ENCODE assay signal across 26 cellular contexts in genomic region chr20:61997891-61998290, GRCh38.
DNase-seq lines count a peak whose midpoint lies in the region; ATAC-seq, FAIRE-seq and TF ChIP-seq lines count a peak whose summit lies in the region.
"Had no signal": no experiment of that assay in that cellular context is flagged by ENCODE, and none has a peak within 500 bp of the region (broad histone marks: within the 10 kb centered on the region; RNA-seq: fewer than 3 reads in every experiment).

No MANE protein-coding gene starts in this region.

- H3K27me3 ChIP-seq in HepG2 (ENCODE audit: control insufficient read depth in 1 of 2, insufficient read depth in 2 of 2, low read length in 2 of 2) (no peaks in the 10 kb centered on the region), right lobe of liver (no peaks in the 10 kb centered on the region), GM23338 (ENCODE audit: insufficient read depth) (no peaks in the 10 kb centered on the region)

- no peaks in the 10 kb centered on the region for H3K9me2 ChIP-seq in GM23338 (ENCODE audit: insufficient read depth)

- FAIRE-seq in HepG2 (lab: Jason Lieb, UNC) (no peak), kidney (lab: Jason Lieb, UNC) (no peak)
- FAIRE-seq: A549, GM12878, GM12892, GM18507 had no signal

- H3K36me3 Mint-ChIP-seq in GM23338 (ENCODE audit: low read depth), result peaks cover 90% of the 10 kb centered on the region

- no peak overlapping the region for H3K4me3 Mint-ChIP-seq in GM23338
- H3K4me3 Mint-ChIP-seq: B cell; CD4-positive, alpha-beta memory T cell; CD4-positive, CD25-positive, alpha-beta regulatory T cell; CD8-positive, alpha-beta memory T cell had no signal

- no peak for TF ChIP-seq EP300 in HepG2 (IDR thresholded peaks at IDR 0.05; ENCODE audit: low read depth in 2 of 2, low read length in 2 of 2)
- TF ChIP-seq EP300 in HepG2 (CRISPR knock-in tag; IDR thresholded peaks at IDR 0.05; ENCODE audit: borderline replicate concordance), result no peak

- H3K4me1 ChIP-seq in HepG2 (ENCODE audit: insufficient read depth, low read length) (peaks cover 21% of the 10 kb centered on the region), right lobe of liver (no peaks in the 10 kb centered on the region), GM23338 (ENCODE audit: insufficient read depth) (no peaks in the 10 kb centered on the region), kidney (ENCODE audit: control insufficient read depth in 1 of 2, insufficient read depth in 1 of 2, low read depth in 1 of 2, low read length in 2 of 2) (no peaks in the 10 kb centered on the region)
- H3K4me1 ChIP-seq: A549 had no signal

- 60% methylated on average over 10 of the region's 10 CpGs for WGBS in HepG2 (ENCODE audit: low lambda C conversion rate)
- WGBS in right lobe of liver (ENCODE audit: insufficient coverage, low coverage, low lambda C conversion rate, missing lambda C conversion rate), result 61% methylated on average over 10 of the region's 10 CpGs

- no peaks in the 10 kb centered on the region for H3K79me2 ChIP-seq in HepG2 (ENCODE audit: insufficient read depth, low read length)
- no peaks in the 10 kb centered on the region for H3K79me2 ChIP-seq in GM23338 (replicated peaks; ENCODE audit: insufficient read depth)

- no peak overlapping the region for H3K4me3 ChIP-seq in HepG2 (replicated peaks in 1 of 3; ENCODE audit: insufficient read depth in 1 of 3, low read depth in 2 of 3, low read length in 3 of 3)
- no peak overlapping the region for H3K4me3 ChIP-seq in right lobe of liver
- no peak overlapping the region for H3K4me3 ChIP-seq in GM23338
- no peak overlapping the region for H3K4me3 ChIP-seq in kidney (ENCODE audit: low read length in 2 of 2)
- H3K4me3 ChIP-seq: A549, GM12878 had no signal

- TF ChIP-seq CTCF in HepG2 (CRISPR knock-in tag; IDR thresholded peaks at IDR 0.05) (no peak), right lobe of liver (IDR thresholded peaks at IDR 0.05) (no peak), GM23338 (conservative IDR thresholded peaks at IDR 0.05; ENCODE audit: low read depth in 2 of 2) (no peak), VCaP (conservative IDR thresholded peaks at IDR 0.05) (no peak), kidney (IDR thresholded peaks at IDR 0.05; ENCODE audit: borderline replicate concordance, extremely low read depth, insufficient read depth) (no peak)

- H3K9me3 Mint-ChIP-seq in GM23338, result no peaks in the 10 kb centered on the region; the same call in 2 of the 3 replicates

- TF ChIP-seq POLR2A in HepG2 (IDR thresholded peaks at IDR 0.05; ENCODE audit: insufficient read depth in 1 of 2, low read depth in 2 of 2, low read length in 2 of 2) (no peak), right lobe of liver (IDR thresholded peaks at IDR 0.05) (no peak)

- CTCF ChIA-PET in HepG2 (lab: Yijun Ruan, JAX; ENCODE audit: low intra/inter-chr PET ratio, low total read pairs), result no interaction called here

- no peak for TF ChIP-seq RAD21 in HepG2 (CRISPR knock-in tag; IDR thresholded peaks at IDR 0.05)

- intact Hi-C loops in HepG2 (cut with micrococcal nuclease; ENCODE audit: unreplicated experiment), result no loop called here
- intact Hi-C loops in right lobe of liver (cut with DNase I), result no loop called here
- intact Hi-C loops in kidney (cut with DNase I), result no loop called here

- DNase-seq in HepG2 (ENCODE audit: low spot score), result peak; percentile 40
- no peak for DNase-seq in right lobe of liver
- DNase-seq in GM23338 (ENCODE audit: low spot score), result no peak
- peak; percentile 11 for DNase-seq in kidney
- no peak for DNase-seq in CD1c-positive myeloid dendritic cell (ENCODE audit: extremely low spot score)
- DNase-seq in hepatic stellate cell (ENCODE audit: low spot score), result no peak
- DNase-seq: AML-193; CD4-positive, alpha-beta memory T cell; CD4-positive, CD25-positive, alpha-beta regulatory T cell; CD8-positive, alpha-beta memory T cell; COR-L47; DMS 273 treated with DMSO at 0.1 percent for 48 hours; DMS153; DMS53; DMS79; EL; GDM1 had no signal

- no peak; the same call in 2 of the 3 replicates for ATAC-seq in HepG2
- no peak for ATAC-seq in right lobe of liver
- ATAC-seq in GM23338, result no peak
- ATAC-seq in activated CD4-positive, CD25-positive, alpha-beta regulatory T cell treated with anti-CD3 and anti-CD28 coated beads, Interleukin-2, amount 50 U/mL, for 24 hours, result no peak
- ATAC-seq: GM12878 had no signal

- H3K27me3 Mint-ChIP-seq in GM23338 (ENCODE audit: insufficient read depth, low read depth, poor library complexity), result peaks cover 2% of the 10 kb centered on the region
- H3K27me3 Mint-ChIP-seq: B cell; CD4-positive, alpha-beta memory T cell; CD4-positive, CD25-positive, alpha-beta regulatory T cell; CD8-positive, alpha-beta memory T cell had no signal

- no peak overlapping the region for H3K27ac ChIP-seq in HepG2 (ENCODE audit: extremely low read length, insufficient read depth, low read length)
- no peak overlapping the region for H3K27ac ChIP-seq in right lobe of liver
- H3K27ac ChIP-seq in GM23338 (ENCODE audit: low read depth), result 0 out of 2 replicates have a peak overlapping the region, but pooled peaks have one; percentile 39
- peak overlapping the region; percentile 54 for H3K27ac ChIP-seq in VCaP
- H3K27ac ChIP-seq in kidney (ENCODE audit: low read depth in 2 of 2, low read length in 2 of 2), result no peak overlapping the region
- H3K27ac ChIP-seq: 22Rv1, A549, C4-2B had no signal

- H3K36me3 ChIP-seq in HepG2 (replicated peaks in 1 of 2; ENCODE audit: control insufficient read depth in 1 of 2, insufficient read depth in 2 of 2, low read length in 2 of 2), result peaks cover 46 to 87% of the 10 kb centered on the region in 2 experiments
- H3K36me3 ChIP-seq in right lobe of liver, result peaks cover 5 to 81% (median 23%) of the 10 kb centered on the region in 4 donors
- peaks cover 29% of the 10 kb centered on the region for H3K36me3 ChIP-seq in GM23338 (ENCODE audit: insufficient read depth)
- peaks cover 49 to 57% of the 10 kb centered on the region in 2 donors for H3K36me3 ChIP-seq in kidney (ENCODE audit: control insufficient read depth in 1 of 2, insufficient read depth in 2 of 2, low read length in 2 of 2)

- no peaks in the 10 kb centered on the region for H3K4me1 Mint-ChIP-seq in GM23338
- H3K4me1 Mint-ChIP-seq: CD4-positive, alpha-beta memory T cell; CD8-positive, alpha-beta memory T cell had no signal

- POLR2A ChIA-PET in HepG2 (lab: Yijun Ruan, JAX), result no interaction called here

- H4K20me1 ChIP-seq in HepG2 (ENCODE audit: insufficient read depth, low read length), result no peaks in the 10 kb centered on the region
- peaks cover 11% of the 10 kb centered on the region for H4K20me1 ChIP-seq in GM23338 (replicated peaks; ENCODE audit: insufficient read depth)

- H3K9ac ChIP-seq in HepG2 (ENCODE audit: insufficient read depth, low read depth, low read length) (no peak overlapping the region), kidney (ENCODE audit: low read length in 2 of 2) (no peak overlapping the region)

- no peaks in the 10 kb centered on the region for H3F3A ChIP-seq in GM23338 (replicated peaks; ENCODE audit: low read depth)

- in situ Hi-C loops in HepG2 (cut with HindIII; ENCODE audit: extremely low pct_ligation_motif_present, low pct_unique_long_range_greater_than_20kb), result no loop called here

- no peak overlapping the region; the same call in 1 of the 2 replicates for H3K4me2 ChIP-seq in HepG2 (ENCODE audit: low read depth, low read length)
- H3K4me2 ChIP-seq in GM23338, result no peak overlapping the region
- H3K4me2 ChIP-seq: A549 had no signal

- H3K9me3 ChIP-seq in HepG2 (ENCODE audit: low read length) (peaks cover under 1% of the 10 kb centered on the region; the same call in 1 of the 2 replicates), right lobe of liver (no peaks in the 10 kb centered on the region), kidney (ENCODE audit: control insufficient read depth in 1 of 2, low read length in 2 of 2) (no peaks in the 10 kb centered on the region)

- no peak overlapping the region for H2AFZ ChIP-seq in HepG2 (ENCODE audit: low read length)
- H2AFZ ChIP-seq in GM23338, result no peak overlapping the region

- no TSS peak for BruUV-seq in HepG2 (replicated peaks; lab: Mats Ljungman, UMichigan)

- no peak overlapping the region for H3K27ac Mint-ChIP-seq in GM23338
- H3K27ac Mint-ChIP-seq: B cell; CD4-positive, alpha-beta memory T cell; CD4-positive, CD25-positive, alpha-beta regulatory T cell had no signal

TF ChIP-seq in HepG2, 621 proteins besides CTCF, POLR2A, EP300 and RAD21 (continues in another document):
- 0 out of 2 replicates have a peak, but pooled peaks have one; percentile 24 for TF ChIP-seq ZGPAT (CRISPR knock-in tag; IDR thresholded peaks at IDR 0.05)
- TF ChIP-seq GATAD2A (CRISPR knock-in tag; IDR thresholded peaks at IDR 0.05), result peak; percentile 40; the same call in 1 of the 2 replicates
- no peak for TF ChIP-seq ZNF547 (CRISPR knock-in tag; IDR thresholded peaks at IDR 0.05)
- 0 out of 2 replicates have a peak, but pooled peaks have one; percentile 43 for TF ChIP-seq ZBTB38 (CRISPR knock-in tag; IDR thresholded peaks at IDR 0.05)

TF ChIP-seq in GM23338, 12 proteins besides CTCF, POLR2A, EP300 and RAD21 (continues in another document):
- TF ChIP-seq ZNF331 (CRISPR knock-in tag; IDR thresholded peaks at IDR 0.05; ENCODE audit: low read depth) (no peak), STAT1 (IDR thresholded peaks at IDR 0.05; ENCODE audit: unreplicated experiment) (no peak), REST (IDR thresholded peaks at IDR 0.05; ENCODE audit: unreplicated experiment) (no peak)

Comparison
In these comparisons a context has a peak if more than half of its experiments do, and no peak if none do; other contexts are left out.
1. DNase-seq: peak in HepG2 (single experiment) and kidney (single experiment); none in right lobe of liver (0 of 3), GM23338 (single experiment), CD1c-positive myeloid dendritic cell (single experiment) and hepatic stellate cell (single experiment).
2. H3K27ac ChIP-seq: peak in GM23338 (single experiment) and VCaP (single experiment); none in HepG2 (single experiment), right lobe of liver (0 of 3) and kidney (0 of 2).